1 cellular context compared by ENCODE assay signal in the genomic region with DNA sequence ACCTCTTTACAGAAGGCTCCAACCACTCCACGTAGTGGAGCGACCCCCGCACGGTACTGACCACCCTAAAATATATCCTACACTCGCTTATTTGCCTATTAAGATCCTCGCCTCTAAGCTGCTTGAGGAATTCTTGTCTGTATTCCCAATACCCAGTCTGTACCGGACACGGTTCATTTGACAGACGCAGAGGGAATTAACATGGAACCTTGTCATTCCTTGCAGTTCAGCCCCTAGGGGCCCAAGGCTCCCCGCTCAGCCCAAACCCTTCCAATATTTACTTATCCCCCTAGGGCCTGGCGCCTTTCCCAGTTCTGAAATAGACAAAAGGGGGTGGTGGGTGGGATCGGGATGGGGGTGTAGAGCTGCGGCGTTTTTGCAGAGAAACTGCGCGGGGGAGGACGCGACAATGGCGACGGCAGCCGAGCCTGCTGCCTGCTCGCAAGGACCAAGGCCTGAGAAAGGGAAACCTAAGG.
TF ChIP-seq lines count a peak whose summit lies in the region.

No MANE protein-coding gene starts in this region.

TF ChIP-seq in HepG2, 621 proteins besides CTCF, POLR2A, EP300 and RAD21:
- TF ChIP-seq, protein P1, sequence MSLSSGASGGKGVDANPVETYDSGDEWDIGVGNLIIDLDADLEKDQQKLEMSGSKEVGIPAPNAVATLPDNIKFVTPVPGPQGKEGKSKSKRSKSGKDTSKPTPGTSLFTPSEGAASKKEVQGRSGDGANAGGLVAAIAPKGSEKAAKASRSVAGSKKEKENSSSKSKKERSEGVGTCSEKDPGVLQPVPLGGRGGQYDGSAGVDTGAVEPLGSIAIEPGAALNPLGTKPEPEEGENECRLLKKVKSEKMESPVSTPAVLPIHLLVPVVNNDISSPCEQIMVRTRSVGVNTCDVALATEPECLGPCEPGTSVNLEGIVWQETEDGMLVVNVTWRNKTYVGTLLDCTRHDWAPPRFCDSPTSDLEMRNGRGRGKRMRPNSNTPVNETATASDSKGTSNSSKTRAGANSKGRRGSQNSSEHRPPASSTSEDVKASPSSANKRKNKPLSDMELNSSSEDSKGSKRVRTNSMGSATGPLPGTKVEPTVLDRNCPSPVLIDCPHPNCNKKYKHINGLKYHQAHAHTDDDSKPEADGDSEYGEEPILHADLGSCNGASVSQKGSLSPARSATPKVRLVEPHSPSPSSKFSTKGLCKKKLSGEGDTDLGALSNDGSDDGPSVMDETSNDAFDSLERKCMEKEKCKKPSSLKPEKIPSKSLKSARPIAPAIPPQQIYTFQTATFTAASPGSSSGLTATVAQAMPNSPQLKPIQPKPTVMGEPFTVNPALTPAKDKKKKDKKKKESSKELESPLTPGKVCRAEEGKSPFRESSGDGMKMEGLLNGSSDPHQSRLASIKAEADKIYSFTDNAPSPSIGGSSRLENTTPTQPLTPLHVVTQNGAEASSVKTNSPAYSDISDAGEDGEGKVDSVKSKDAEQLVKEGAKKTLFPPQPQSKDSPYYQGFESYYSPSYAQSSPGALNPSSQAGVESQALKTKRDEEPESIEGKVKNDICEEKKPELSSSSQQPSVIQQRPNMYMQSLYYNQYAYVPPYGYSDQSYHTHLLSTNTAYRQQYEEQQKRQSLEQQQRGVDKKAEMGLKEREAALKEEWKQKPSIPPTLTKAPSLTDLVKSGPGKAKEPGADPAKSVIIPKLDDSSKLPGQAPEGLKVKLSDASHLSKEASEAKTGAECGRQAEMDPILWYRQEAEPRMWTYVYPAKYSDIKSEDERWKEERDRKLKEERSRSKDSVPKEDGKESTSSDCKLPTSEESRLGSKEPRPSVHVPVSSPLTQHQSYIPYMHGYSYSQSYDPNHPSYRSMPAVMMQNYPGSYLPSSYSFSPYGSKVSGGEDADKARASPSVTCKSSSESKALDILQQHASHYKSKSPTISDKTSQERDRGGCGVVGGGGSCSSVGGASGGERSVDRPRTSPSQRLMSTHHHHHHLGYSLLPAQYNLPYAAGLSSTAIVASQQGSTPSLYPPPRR (CRISPR knock-in tag; IDR thresholded peaks at IDR 0.05; ENCODE audit: borderline replicate concordance), result peak; percentile 2; the same call in 1 of the 2 replicates
- 0 out of 2 replicates have a peak, but pooled peaks have one; percentile 64 for TF ChIP-seq ZNF20 (CRISPR knock-in tag; IDR thresholded peaks at IDR 0.05)
- TF ChIP-seq ZNF670 (CRISPR knock-in tag; IDR thresholded peaks at IDR 0.05; ENCODE audit: borderline replicate concordance), result 0 out of 2 replicates have a peak, but pooled peaks have one; percentile 2
- TF ChIP-seq, protein P2, sequence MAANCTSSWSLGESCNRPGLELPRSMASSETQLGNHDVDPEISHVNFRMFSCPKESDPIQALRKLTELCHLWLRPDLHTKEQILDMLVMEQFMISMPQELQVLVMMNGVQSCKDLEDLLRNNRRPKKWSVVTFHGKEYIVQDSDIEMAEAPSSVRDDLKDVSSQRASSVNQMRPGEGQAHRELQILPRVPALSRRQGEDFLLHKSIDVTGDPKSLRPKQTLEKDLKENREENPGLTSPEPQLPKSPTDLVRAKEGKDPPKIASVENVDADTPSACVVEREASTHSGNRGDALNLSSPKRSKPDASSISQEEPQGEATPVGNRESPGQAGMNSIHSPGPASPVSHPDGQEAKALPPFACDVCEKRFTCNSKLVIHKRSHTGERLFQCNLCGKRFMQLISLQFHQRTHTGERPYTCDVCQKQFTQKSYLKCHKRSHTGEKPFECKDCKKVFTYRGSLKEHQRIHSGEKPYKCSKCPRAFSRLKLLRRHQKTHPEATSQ (CRISPR knock-in tag; IDR thresholded peaks at IDR 0.05; ENCODE audit: borderline replicate concordance), result no peak
- TF ChIP-seq, protein P3, sequence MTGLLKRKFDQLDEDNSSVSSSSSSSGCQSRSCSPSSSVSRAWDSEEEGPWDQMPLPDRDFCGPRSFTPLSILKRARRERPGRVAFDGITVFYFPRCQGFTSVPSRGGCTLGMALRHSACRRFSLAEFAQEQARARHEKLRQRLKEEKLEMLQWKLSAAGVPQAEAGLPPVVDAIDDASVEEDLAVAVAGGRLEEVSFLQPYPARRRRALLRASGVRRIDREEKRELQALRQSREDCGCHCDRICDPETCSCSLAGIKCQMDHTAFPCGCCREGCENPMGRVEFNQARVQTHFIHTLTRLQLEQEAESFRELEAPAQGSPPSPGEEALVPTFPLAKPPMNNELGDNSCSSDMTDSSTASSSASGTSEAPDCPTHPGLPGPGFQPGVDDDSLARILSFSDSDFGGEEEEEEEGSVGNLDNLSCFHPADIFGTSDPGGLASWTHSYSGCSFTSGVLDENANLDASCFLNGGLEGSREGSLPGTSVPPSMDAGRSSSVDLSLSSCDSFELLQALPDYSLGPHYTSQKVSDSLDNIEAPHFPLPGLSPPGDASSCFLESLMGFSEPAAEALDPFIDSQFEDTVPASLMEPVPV (CRISPR knock-in tag; IDR thresholded peaks at IDR 0.05), result no peak
- TF ChIP-seq MBD4 (IDR thresholded peaks at IDR 0.05; ENCODE audit: borderline replicate concordance, low read length), result no peak
- 0 out of 2 replicates have a peak, but pooled peaks have one; percentile 70 for TF ChIP-seq ZMAT3 (CRISPR knock-in tag; conservative IDR thresholded peaks at IDR 0.05)
- no peak for TF ChIP-seq CREM (IDR thresholded peaks at IDR 0.05)
- TF ChIP-seq CREM (CRISPR knock-in tag; IDR thresholded peaks at IDR 0.05), result 0 out of 2 replicates have a peak, but pooled peaks have one; percentile 17
- TF ChIP-seq ZSCAN31 (CRISPR knock-in tag; IDR thresholded peaks at IDR 0.05; ENCODE audit: low read depth), result peak; percentile 26
- peak; percentile 15 for TF ChIP-seq ZEB1 (IDR thresholded peaks at IDR 0.05; ENCODE audit: insufficient replicate concordance, low read depth)
- TF ChIP-seq, protein P4, sequence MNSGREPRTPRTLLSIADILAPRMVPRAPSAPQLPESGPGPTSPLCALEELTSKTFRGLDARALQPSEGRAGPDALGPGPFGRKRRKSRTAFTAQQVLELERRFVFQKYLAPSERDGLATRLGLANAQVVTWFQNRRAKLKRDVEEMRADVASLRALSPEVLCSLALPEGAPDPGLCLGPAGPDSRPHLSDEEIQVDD (CRISPR knock-in tag; IDR thresholded peaks at IDR 0.05; ENCODE audit: borderline replicate concordance), result no peak
- 0 out of 2 replicates have a peak, but pooled peaks have one; percentile 54 for TF ChIP-seq SSRP1 (CRISPR knock-in tag; IDR thresholded peaks at IDR 0.05)
- 0 out of 2 replicates have a peak, but pooled peaks have one; percentile 48 for TF ChIP-seq MTF2 (CRISPR knock-in tag; IDR thresholded peaks at IDR 0.05; ENCODE audit: borderline replicate concordance)
- peak; percentile 38; the same call in 1 of the 2 replicates for TF ChIP-seq PITX1 (CRISPR knock-in tag; IDR thresholded peaks at IDR 0.05)
